In the genomic region with DNA sequence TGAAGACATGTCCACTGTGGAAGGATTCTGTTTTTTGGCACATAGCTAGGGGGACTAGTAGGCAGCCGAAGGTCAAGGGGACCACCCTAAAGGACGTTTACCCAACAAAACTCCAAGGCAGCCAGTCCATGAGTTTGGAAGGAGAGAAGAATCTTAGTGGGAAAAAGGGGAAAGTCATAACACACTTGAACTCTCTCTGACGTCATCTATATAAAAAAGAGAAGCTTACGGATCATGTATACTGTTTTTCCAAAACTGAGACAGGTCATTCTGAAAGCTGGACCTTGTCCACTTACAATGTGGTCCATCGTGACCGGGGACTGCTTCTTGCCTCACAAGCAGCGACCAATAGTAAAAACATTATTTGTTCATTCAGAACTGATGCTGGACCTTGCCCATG, we compare ENCODE assay signal across 12 cellular contexts.
A peak's percentile ranks its signal among the peaks of the same experiment; 100 is the strongest.
DNase-seq lines count a peak whose midpoint lies in the region; ATAC-seq, FAIRE-seq and TF ChIP-seq lines count a peak whose summit lies in the region.
"Had no signal": no experiment of that assay in that cellular context is flagged by ENCODE, and none has a peak within 500 bp of the region (broad histone marks: within the 10 kb centered on the region; RNA-seq: fewer than 3 reads in every experiment).

No MANE protein-coding gene starts in this region.

- H3K27ac ChIP-seq in HepG2 (ENCODE audit: extremely low read length, insufficient read depth, low read length) = no peak overlapping the region
- no peak overlapping the region for H3K27ac ChIP-seq in right lobe of liver
- H3K27ac ChIP-seq in hepatocyte = peak overlapping the region; percentile 9
- H3K27ac ChIP-seq in sigmoid colon = peak overlapping the region in 3 of 4 donors; percentile 70 to 88 (median 83)
- H3K27ac ChIP-seq: BLaER1 had no signal

- ATAC-seq in HepG2 (no peak), right lobe of liver (no peak)

- FAIRE-seq in HepG2 (lab: Jason Lieb, UNC) = no peak

- no peak overlapping the region for H3K27ac Mint-ChIP-seq in T-helper 2 cell treated with Interferon-gamma antibody and Interleukin-4, amounts not matched to agents 5 μg/mL and 100 μg/mL, for 36 hours

- H3K27me3 Mint-ChIP-seq in T-helper 2 cell treated with Interferon-gamma antibody and Interleukin-4, amounts not matched to agents 5 μg/mL and 100 μg/mL, for 36 hours (ENCODE audit: low read depth) = no peaks in the 10 kb centered on the region
- H3K27me3 Mint-ChIP-seq: CD8-positive, alpha-beta memory T cell had no signal

- H3K9me3 ChIP-seq in HepG2 (ENCODE audit: low read length) = no peaks in the 10 kb centered on the region
- H3K9me3 ChIP-seq in right lobe of liver = no peaks in the 10 kb centered on the region
- H3K9me3 ChIP-seq in hepatocyte (ENCODE audit: low read depth) = no peaks in the 10 kb centered on the region
- H3K9me3 ChIP-seq in sigmoid colon = no peaks in the 10 kb centered on the region
- H3K9me3 ChIP-seq: BLaER1 had no signal

- H3K4me2 ChIP-seq in HepG2 (ENCODE audit: low read depth, low read length) = no peak overlapping the region
- no peak overlapping the region for H3K4me2 ChIP-seq in hepatocyte
- H3K4me2 ChIP-seq: BLaER1 had no signal

- H3K36me3 ChIP-seq in HepG2 (replicated peaks in 1 of 2; ENCODE audit: control insufficient read depth in 1 of 2, insufficient read depth in 2 of 2, low read length in 2 of 2) (no peaks in the 10 kb centered on the region), right lobe of liver (peaks cover 0 to 21% (median 0%) of the 10 kb centered on the region in 4 donors), hepatocyte (replicated peaks; ENCODE audit: insufficient read depth, low read depth) (no peaks in the 10 kb centered on the region), sigmoid colon (peaks cover 0 to 14% (median 0%) of the 10 kb centered on the region in 4 donors)

- TF ChIP-seq RAD21 in HepG2 (CRISPR knock-in tag; IDR thresholded peaks at IDR 0.05) = no peak

- H3K9me2 ChIP-seq in hepatocyte (replicated peaks; ENCODE audit: insufficient read depth) = no peaks in the 10 kb centered on the region

- POLR2A ChIA-PET in HepG2 (lab: Yijun Ruan, JAX) = no interaction called here

- H3K27me3 ChIP-seq in HepG2 (ENCODE audit: control insufficient read depth in 1 of 2, insufficient read depth in 2 of 2, low read length in 2 of 2) (peaks cover 0 to 2% of the 10 kb centered on the region in 2 experiments; a peak in 2 of 5 replicates), right lobe of liver (no peaks in the 10 kb centered on the region), hepatocyte (no peaks in the 10 kb centered on the region), sigmoid colon (no peaks in the 10 kb centered on the region)
- H3K27me3 ChIP-seq: BLaER1 had no signal

- CTCF ChIA-PET in HepG2 (lab: Yijun Ruan, JAX; ENCODE audit: low intra/inter-chr PET ratio, low total read pairs) = no interaction called here

- in situ Hi-C loops in HepG2 (cut with HindIII; ENCODE audit: extremely low pct_ligation_motif_present, low pct_unique_long_range_greater_than_20kb) = no loop called here

- 13% methylated on average over 7 of the region's 7 CpGs for WGBS in HepG2 (ENCODE audit: low lambda C conversion rate)
- WGBS in right lobe of liver (ENCODE audit: insufficient coverage, low coverage, low lambda C conversion rate, missing lambda C conversion rate) = 85% methylated on average over 5 of the region's 7 CpGs
- WGBS in hepatocyte (ENCODE audit: low lambda C conversion rate, missing lambda C conversion rate) = 78% methylated on average over 7 of the region's 7 CpGs
- 86 to 90% methylated on average over 7 of the region's 7 CpGs for WGBS in sigmoid colon, 2 donors

- H3K79me2 ChIP-seq in HepG2 (ENCODE audit: insufficient read depth, low read length) (no peaks in the 10 kb centered on the region), hepatocyte (no peaks in the 10 kb centered on the region)

- no TSS peak for BruUV-seq in HepG2 (replicated peaks; lab: Mats Ljungman, UMichigan)

- H3K4me3 ChIP-seq in HepG2 (replicated peaks in 1 of 3; ENCODE audit: insufficient read depth in 1 of 3, low read depth in 2 of 3, low read length in 3 of 3) (no peak overlapping the region), right lobe of liver (no peak overlapping the region), hepatocyte (no peak overlapping the region), sigmoid colon (no peak overlapping the region)
- H3K4me3 ChIP-seq: BLaER1 had no signal

- no peaks in the 10 kb centered on the region for H3K4me1 ChIP-seq in HepG2 (ENCODE audit: insufficient read depth, low read length)
- H3K4me1 ChIP-seq in right lobe of liver = no peaks in the 10 kb centered on the region
- H3K4me1 ChIP-seq in hepatocyte (ENCODE audit: insufficient read depth) = peaks cover 9% of the 10 kb centered on the region
- peaks cover 0 to 67% (median 59%) of the 10 kb centered on the region in 4 donors for H3K4me1 ChIP-seq in sigmoid colon

- H3K4me3 Mint-ChIP-seq in T-helper 2 cell treated with Interferon-gamma antibody and Interleukin-4, amounts not matched to agents 5 μg/mL and 100 μg/mL, for 36 hours = no peak overlapping the region
- H3K4me3 Mint-ChIP-seq: CD8-positive, alpha-beta memory T cell had no signal

- H3K4me1 Mint-ChIP-seq in T-helper 2 cell treated with Interferon-gamma antibody and Interleukin-4, amounts not matched to agents 5 μg/mL and 100 μg/mL, for 36 hours (ENCODE audit: low read depth) = peaks cover 4% of the 10 kb centered on the region
- H3K4me1 Mint-ChIP-seq: CD8-positive, alpha-beta memory T cell had no signal

- intact Hi-C loops in HepG2 (cut with micrococcal nuclease; ENCODE audit: unreplicated experiment) = no loop called here
- intact Hi-C loops in right lobe of liver (cut with DNase I) = no loop called here
- intact Hi-C loops in sigmoid colon (cut with DNase I) = loop anchor here (5.0 kb wide), 1 partner anchor 96 kb away; a partner anchor contains a TSS

- no peaks in the 10 kb centered on the region for H4K20me1 ChIP-seq in HepG2 (ENCODE audit: insufficient read depth, low read length)
- no peaks in the 10 kb centered on the region for H4K20me1 ChIP-seq in hepatocyte (ENCODE audit: insufficient read depth, poor library complexity, severe bottlenecking)
- H4K20me1 ChIP-seq: BLaER1 had no signal

- DNase-seq in HepG2 (ENCODE audit: low spot score) (no peak), right lobe of liver (no peak), hepatocyte (ENCODE audit: low spot score) (no peak), sigmoid colon (no peak), iPS-NIHi7 (ENCODE audit: extremely low spot score) (no peak)
- DNase-seq in stimulated activated CD4-positive, alpha-beta T cell treated with anti-CD3 and anti-CD28 coated beads, Interleukin-1b, Interleukin-23, amount 100 ng/mL, for 48 hours = no peak
- DNase-seq in T-helper 2 cell treated with Interferon-gamma antibody and Interleukin-4, amounts not matched to agents 5 μg/mL and 100 μg/mL, for 36 hours (ENCODE audit: low spot score) = no peak
- DNase-seq: 8988T; AML-193; CD8-positive, alpha-beta memory T cell; GF-D8 had no signal

- TF ChIP-seq EP300 in HepG2 (IDR thresholded peaks at IDR 0.05; ENCODE audit: low read depth in 2 of 2, low read length in 2 of 2) (no peak), HepG2 (CRISPR knock-in tag; IDR thresholded peaks at IDR 0.05; ENCODE audit: borderline replicate concordance) (no peak), sigmoid colon (IDR thresholded peaks at IDR 0.05) (no peak)

- TF ChIP-seq CTCF in HepG2 (CRISPR knock-in tag; IDR thresholded peaks at IDR 0.05) = no peak
- no peak for TF ChIP-seq CTCF in right lobe of liver (IDR thresholded peaks at IDR 0.05)
- TF ChIP-seq CTCF in hepatocyte (IDR thresholded peaks at IDR 0.05; ENCODE audit: poor library complexity) = no peak
- no peak for TF ChIP-seq CTCF in sigmoid colon (IDR thresholded peaks at IDR 0.05)

- H3K9me3 Mint-ChIP-seq in T-helper 2 cell treated with Interferon-gamma antibody and Interleukin-4, amounts not matched to agents 5 μg/mL and 100 μg/mL, for 36 hours = no peaks in the 10 kb centered on the region
- H3K9me3 Mint-ChIP-seq: CD8-positive, alpha-beta memory T cell had no signal

- TF ChIP-seq POLR2A in HepG2 (IDR thresholded peaks at IDR 0.05; ENCODE audit: insufficient read depth in 1 of 2, low read depth in 2 of 2, low read length in 2 of 2) = no peak
- no peak for TF ChIP-seq POLR2A in right lobe of liver (IDR thresholded peaks at IDR 0.05)
- TF ChIP-seq POLR2A in sigmoid colon (IDR thresholded peaks at IDR 0.05) = no peak

- H2AFZ ChIP-seq in HepG2 (ENCODE audit: low read length) = no peak overlapping the region
- no peak overlapping the region for H2AFZ ChIP-seq in hepatocyte

- no peak overlapping the region for H3K9ac ChIP-seq in HepG2 (ENCODE audit: insufficient read depth, low read depth, low read length)
- H3K9ac ChIP-seq: BLaER1 had no signal

- peaks cover 45% of the 10 kb centered on the region for H3K36me3 Mint-ChIP-seq in T-helper 2 cell treated with Interferon-gamma antibody and Interleukin-4, amounts not matched to agents 5 μg/mL and 100 μg/mL, for 36 hours (ENCODE audit: low read depth)

TF ChIP-seq in HepG2, 621 proteins besides CTCF, POLR2A, EP300 and RAD21 (continues in another document):
- TF ChIP-seq ATF7 (IDR thresholded peaks at IDR 0.05) = peak; percentile 97
- no peak for TF ChIP-seq ATF7 (CRISPR knock-in tag; IDR thresholded peaks at IDR 0.05)
- TF ChIP-seq, protein P1, sequence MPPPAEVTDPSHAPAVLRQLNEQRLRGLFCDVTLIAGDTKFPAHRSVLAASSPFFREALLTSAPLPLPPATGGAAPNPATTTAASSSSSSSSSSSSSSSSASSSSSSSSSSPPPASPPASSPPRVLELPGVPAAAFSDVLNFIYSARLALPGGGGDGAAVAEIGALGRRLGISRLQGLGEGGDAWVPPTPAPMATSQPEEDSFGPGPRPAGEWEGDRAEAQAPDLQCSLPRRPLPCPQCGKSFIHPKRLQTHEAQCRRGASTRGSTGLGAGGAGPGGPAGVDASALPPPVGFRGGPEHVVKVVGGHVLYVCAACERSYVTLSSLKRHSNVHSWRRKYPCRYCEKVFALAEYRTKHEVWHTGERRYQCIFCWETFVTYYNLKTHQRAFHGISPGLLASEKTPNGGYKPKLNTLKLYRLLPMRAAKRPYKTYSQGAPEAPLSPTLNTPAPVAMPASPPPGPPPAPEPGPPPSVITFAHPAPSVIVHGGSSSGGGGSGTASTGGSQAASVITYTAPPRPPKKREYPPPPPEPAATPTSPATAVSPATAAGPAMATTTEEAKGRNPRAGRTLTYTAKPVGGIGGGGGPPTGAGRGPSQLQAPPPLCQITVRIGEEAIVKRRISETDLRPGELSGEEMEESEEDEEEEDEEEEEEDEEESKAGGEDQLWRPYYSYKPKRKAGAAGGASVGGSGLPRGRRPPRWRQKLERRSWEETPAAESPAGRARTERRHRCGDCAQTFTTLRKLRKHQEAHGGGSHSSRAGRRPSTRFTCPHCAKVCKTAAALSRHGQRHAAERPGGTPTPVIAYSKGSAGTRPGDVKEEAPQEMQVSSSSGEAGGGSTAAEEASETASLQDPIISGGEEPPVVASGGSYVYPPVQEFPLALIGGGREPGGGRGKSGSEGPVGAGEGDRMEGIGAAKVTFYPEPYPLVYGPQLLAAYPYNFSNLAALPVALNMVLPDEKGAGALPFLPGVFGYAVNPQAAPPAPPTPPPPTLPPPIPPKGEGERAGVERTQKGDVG (CRISPR knock-in tag; IDR thresholded peaks at IDR 0.05; ENCODE audit: borderline replicate concordance) = no peak
- TF ChIP-seq FOXA3 (CRISPR knock-in tag; IDR thresholded peaks at IDR 0.05) = no peak
- no peak for TF ChIP-seq ZNF121 (CRISPR knock-in tag; IDR thresholded peaks at IDR 0.05)
- TF ChIP-seq CREB1 (IDR thresholded peaks at IDR 0.05) = peak; percentile 95
- TF ChIP-seq CREB1 (CRISPR knock-in tag; IDR thresholded peaks at IDR 0.05) = no peak

Comparison
In these comparisons a context has a peak if more than half of its experiments do, and no peak if none do; other contexts are left out.
1. H3K27ac ChIP-seq: peak in hepatocyte (single experiment) and sigmoid colon (3 of 4); none in HepG2 (single experiment) and right lobe of liver (0 of 3).